Comparison of ENCODE assay signal across 8 cellular contexts in the genomic region with DNA sequence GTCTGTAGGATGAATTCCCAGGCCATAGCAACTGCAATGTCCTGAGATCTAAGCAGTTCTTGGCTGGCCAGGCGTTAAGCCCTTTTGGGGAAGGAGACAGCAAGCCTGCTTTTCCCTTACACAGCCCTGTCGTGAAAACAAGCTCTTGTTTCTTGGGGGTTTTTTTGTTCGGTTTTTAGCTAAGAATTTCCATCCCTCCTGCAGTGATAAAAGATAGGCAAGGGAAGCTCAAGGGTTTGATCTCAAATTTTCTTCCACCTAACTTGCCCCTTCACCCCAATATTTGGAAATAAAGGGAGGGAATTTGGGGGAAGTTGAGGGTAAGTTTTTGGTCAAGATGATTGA. TPM values are rescaled to one million over a fixed set of nuclear protein-coding genes. Genes with fewer than 3 reads are reported as not detected.
A peak's percentile ranks its signal among the peaks of the same experiment; 100 is the strongest.
DNase-seq lines count a peak whose midpoint lies in the region; ATAC-seq and TF ChIP-seq lines count a peak whose summit lies in the region.

No MANE protein-coding gene starts in this region.

- ATAC-seq in central memory CD8-positive, alpha-beta T cell (replicated peaks; ENCODE audit: extremely low read depth, poor library complexity, severe bottlenecking), result no peak
- no peak for ATAC-seq in activated CD8-positive, alpha-beta memory T cell treated with anti-CD3 and anti-CD28 coated beads, Interleukin-2, amount 10 ng/mL, durations not matched to agents 7 days and 5 days

- POLR2A ChIA-PET in A673 (lab: Charles Lee; ENCODE audit: low non-redundant PET), result no interaction called here

- no peaks in the 10 kb centered on the region for H3K36me3 ChIP-seq in A673 (ENCODE audit: insufficient read depth, low read length, poor library complexity, severe bottlenecking)
- H3K36me3 ChIP-seq in HUES6 (ENCODE audit: control insufficient read depth, insufficient read depth, low read length), result peaks cover 17% of the 10 kb centered on the region; the same call in 1 of the 2 replicates

- peaks cover 3% of the 10 kb centered on the region for H3K27me3 ChIP-seq in A673 (replicated peaks; ENCODE audit: insufficient read depth, low read depth, low read length, poor library complexity)
- no peaks in the 10 kb centered on the region for H3K27me3 ChIP-seq in HUES6 (ENCODE audit: control insufficient read depth, insufficient read depth, low read length)

- no peaks in the 10 kb centered on the region for H3K9me3 Mint-ChIP-seq in central memory CD8-positive, alpha-beta T cell
- no peaks in the 10 kb centered on the region for H3K9me3 Mint-ChIP-seq in mesothelial cell of epicardium
- H3K9me3 Mint-ChIP-seq in activated CD8-positive, alpha-beta memory T cell treated with anti-CD3 and anti-CD28 coated beads, Interleukin-2, amount 10 ng/mL, durations not matched to agents 7 days and 5 days (ENCODE audit: low read depth), result no peaks in the 10 kb centered on the region

- H3K27ac ChIP-seq in A673 (ENCODE audit: low read depth, low read length, poor library complexity, severe bottlenecking) (no peak overlapping the region), HUES6 (ENCODE audit: low read depth, low read length) (peak overlapping the region; percentile 57; the same call in 1 of the 2 replicates)

- TF ChIP-seq CTCF in A673 (conservative IDR thresholded peaks at IDR 0.05; ENCODE audit: low read depth, low read length), result no peak
- no peak for TF ChIP-seq CTCF in mesothelial cell of epicardium (IDR thresholded peaks at IDR 0.05; ENCODE audit: unreplicated experiment)
- TF ChIP-seq CTCF in GM13976 (IDR thresholded peaks at IDR 0.05; ENCODE audit: borderline replicate concordance, control extremely low read depth, extremely low read depth, insufficient read depth, missing control alignments), result no peak

- H3K36me3 Mint-ChIP-seq in central memory CD8-positive, alpha-beta T cell (ENCODE audit: insufficient read depth), result peaks cover 5% of the 10 kb centered on the region
- H3K36me3 Mint-ChIP-seq in mesothelial cell of epicardium, result no peaks in the 10 kb centered on the region
- H3K36me3 Mint-ChIP-seq in activated CD8-positive, alpha-beta memory T cell treated with anti-CD3 and anti-CD28 coated beads, Interleukin-2, amount 10 ng/mL, durations not matched to agents 7 days and 5 days, result no peaks in the 10 kb centered on the region

- BruUV-seq in A673 (replicated peaks; lab: Mats Ljungman, UMichigan), result no TSS peak

- H3K4me3 ChIP-seq in A673 (ENCODE audit: low read depth, low read length, poor library complexity, severe bottlenecking), result peak overlapping the region; percentile 67
- H3K4me3 ChIP-seq in HUES6 (ENCODE audit: low read depth, low read length), result peak overlapping the region; percentile 88

- CTCF ChIA-PET in A673 (lab: Charles Lee), result no interaction called here
- CTCF ChIA-PET in activated CD8-positive, alpha-beta memory T cell treated with anti-CD3 and anti-CD28 coated beads, Interleukin-2, amount 10 ng/mL, durations not matched to agents 7 days and 5 days (lab: Charles Lee), result interaction anchor here (2.2 kb wide), 1 partner anchor 210 kb away, joined by 7 read pairs; no protein-coding TSS in a partner anchor

- in situ Hi-C loops in GM13976 (cut with MboI; ENCODE audit: low sequenced_read_pairs, unreplicated experiment), result no loop called here

- intact Hi-C loops in A673 (cut with micrococcal nuclease; ENCODE audit: unreplicated experiment), result no loop called here

- DNase-seq in A673 (ENCODE audit: low spot score), result no peak
- DNase-seq in central memory CD8-positive, alpha-beta T cell (ENCODE audit: low spot score in 2 of 2), result no peak
- DNase-seq in mesothelial cell of epicardium (ENCODE audit: low spot score in 2 of 2, unreplicated experiment in 2 of 2), result no peak
- DNase-seq in NCI-H748 (lab: John Stamatoyannopoulos, UW; ENCODE audit: unreplicated experiment), result no peak
- no peak for DNase-seq in GM13976 (ENCODE audit: low spot score)
- DNase-seq in activated CD8-positive, alpha-beta memory T cell treated with anti-CD3 and anti-CD28 coated beads, Interleukin-2, amount 10 ng/mL, durations not matched to agents 7 days and 5 days, result no peak
- no peak for DNase-seq in NCI-H2171 (lab: John Stamatoyannopoulos, UW)

- H3K4me1 Mint-ChIP-seq in central memory CD8-positive, alpha-beta T cell, result no peaks in the 10 kb centered on the region
- peaks cover 21% of the 10 kb centered on the region for H3K4me1 Mint-ChIP-seq in mesothelial cell of epicardium
- H3K4me1 Mint-ChIP-seq in activated CD8-positive, alpha-beta memory T cell treated with anti-CD3 and anti-CD28 coated beads, Interleukin-2, amount 10 ng/mL, durations not matched to agents 7 days and 5 days, result peaks cover 4% of the 10 kb centered on the region

- no peak overlapping the region for H3K27ac Mint-ChIP-seq in central memory CD8-positive, alpha-beta T cell (ENCODE audit: low read depth)
- H3K27ac Mint-ChIP-seq in mesothelial cell of epicardium, result peak overlapping the region; percentile 82
- H3K27ac Mint-ChIP-seq in activated CD8-positive, alpha-beta memory T cell treated with anti-CD3 and anti-CD28 coated beads, Interleukin-2, amount 10 ng/mL, durations not matched to agents 7 days and 5 days, result no peak overlapping the region

- peak overlapping the region; percentile 91 for H3K9ac ChIP-seq in HUES6 (ENCODE audit: low read length)

- no peaks in the 10 kb centered on the region for H3K9me3 ChIP-seq in A673 (ENCODE audit: low read depth, low read length, poor library complexity, severe bottlenecking)
- peaks cover 6% of the 10 kb centered on the region; the same call in 1 of the 2 replicates for H3K9me3 ChIP-seq in HUES6 (ENCODE audit: control insufficient read depth, insufficient read depth, low read depth, low read length)

- H3K4me1 ChIP-seq in A673 (ENCODE audit: insufficient read depth, low read length, poor library complexity, severe bottlenecking), result peaks cover 5% of the 10 kb centered on the region
- peaks cover 30% of the 10 kb centered on the region for H3K4me1 ChIP-seq in HUES6 (ENCODE audit: control insufficient read depth, insufficient read depth, low read length)

- H3K27me3 Mint-ChIP-seq in central memory CD8-positive, alpha-beta T cell, result peaks cover 86% of the 10 kb centered on the region
- H3K27me3 Mint-ChIP-seq in mesothelial cell of epicardium (ENCODE audit: low read depth), result peaks cover 4% of the 10 kb centered on the region
- H3K27me3 Mint-ChIP-seq in activated CD8-positive, alpha-beta memory T cell treated with anti-CD3 and anti-CD28 coated beads, Interleukin-2, amount 10 ng/mL, durations not matched to agents 7 days and 5 days, result peaks cover 61% of the 10 kb centered on the region

- peak overlapping the region; percentile 60 for H3K4me3 Mint-ChIP-seq in central memory CD8-positive, alpha-beta T cell
- peak overlapping the region; percentile 88 for H3K4me3 Mint-ChIP-seq in mesothelial cell of epicardium
- H3K4me3 Mint-ChIP-seq in activated CD8-positive, alpha-beta memory T cell treated with anti-CD3 and anti-CD28 coated beads, Interleukin-2, amount 10 ng/mL, durations not matched to agents 7 days and 5 days, result no peak overlapping the region

RNA-seq across cellular contexts. Expression of a gene that starts 1.5 kb away (rescaled TPM):
- total RNA-seq in A673 (2021) (31.3 and 36.0 TPM in 2 replicates), mesothelial cell of epicardium (23.8 to 25.0 TPM (median 24.2 TPM) in 3 replicates)
- under 1 TPM; 0.09 to 0.40 TPM for total RNA-seq in activated CD8-positive, alpha-beta memory T cell treated with anti-CD3 and anti-CD28 coated beads, Interleukin-2, amount 10 ng/mL, durations not matched to agents 7 days and 5 days

Comparison
In these comparisons a context has a peak if more than half of its experiments do, and no peak if none do; other contexts are left out.
1. RNA of a gene that starts 1.5 kb away (total RNA-seq): 31.3 to 36.0 TPM in A673 and 23.8 to 25.0 TPM in mesothelial cell of epicardium; 0.09 to 0.40 TPM in activated CD8-positive, alpha-beta memory T cell treated with anti-CD3 and anti-CD28 coated beads, Interleukin-2, amount 10 ng/mL, durations not matched to agents 7 days and 5 days; every median in the first group is over 10 times any median in the second.